ENCODE assay signal across 21 cellular contexts in genomic region chr1:24409535-24409934, GRCh38. TPM values are rescaled to one million over a fixed set of nuclear protein-coding genes. Genes with fewer than 3 reads are reported as not detected.
DNase-seq lines count a peak whose midpoint lies in the region; ATAC-seq, FAIRE-seq and TF ChIP-seq lines count a peak whose summit lies in the region.
"Had no signal": no experiment of that assay in that cellular context is flagged by ENCODE, and none has a peak within 500 bp of the region (broad histone marks: within the 10 kb centered on the region; RNA-seq: fewer than 3 reads in every experiment).

No MANE protein-coding gene starts in this region.

- FAIRE-seq in GM12891 (lab: Jason Lieb, UNC) = no peak
- FAIRE-seq: GM18507 had no signal

- H3K27ac ChIP-seq in HCT116 (ENCODE audit: low read depth, low read length) = no peak overlapping the region
- peak overlapping the region in 1 of 2 experiments; percentile 68; a peak in 2 of 4 replicates for H3K27ac ChIP-seq in SK-N-SH (ENCODE audit: low read depth in 2 of 2, low read length in 1 of 2)
- no peak overlapping the region for H3K27ac ChIP-seq in heart left ventricle
- H3K27ac ChIP-seq: hepatocyte, spleen had no signal

- H3K4me2 ChIP-seq in HCT116 (ENCODE audit: low read length) (peak overlapping the region; percentile 40), SK-N-SH (peak overlapping the region; percentile 6)
- H3K4me2 ChIP-seq: hepatocyte had no signal

- H3K9me2 ChIP-seq in HCT116 (ENCODE audit: insufficient read depth) (no peaks in the 10 kb centered on the region), SK-N-SH (no peaks in the 10 kb centered on the region)

- no TSS peak for BruUV-seq in HCT116 (replicated peaks; lab: Mats Ljungman, UMichigan)

- TF ChIP-seq CTCF in HCT116 (IDR thresholded peaks at IDR 0.05 in 2 of 3, conservative IDR thresholded peaks at IDR 0.05 in 1 of 3; ENCODE audit: borderline replicate concordance in 1 of 3, insufficient read depth in 1 of 3, low read depth in 2 of 3, low read length in 2 of 3) = no peak
- TF ChIP-seq CTCF in SK-N-SH (IDR thresholded peaks at IDR 0.05) = no peak
- no peak for TF ChIP-seq CTCF in heart left ventricle (IDR thresholded peaks at IDR 0.05)

- no peaks in the 10 kb centered on the region for H4K20me1 ChIP-seq in HCT116 (ENCODE audit: insufficient read depth)
- no peaks in the 10 kb centered on the region for H4K20me1 ChIP-seq in SK-N-SH (ENCODE audit: insufficient read depth)

- CTCF ChIA-PET in HCT116 (lab: Charles Lee) (interaction anchor here (1.1 to 2.4 kb wide), 4 partner anchors 18 to 259 kb away, joined by 4 to 20 read pairs (median 5); no protein-coding TSS in a partner anchor), SK-N-SH (lab: Yijun Ruan, JAX) (interaction anchor here (0.9 to 5.6 kb wide), 4 partner anchors 8 to 178 kb away, joined by 3 to 39 read pairs (median 5); no protein-coding TSS in a partner anchor)

- H3F3A ChIP-seq in SK-N-SH (replicated peaks; ENCODE audit: insufficient read depth) = peaks cover 15% of the 10 kb centered on the region

- no peak for TF ChIP-seq RAD21 in HCT116 (IDR thresholded peaks at IDR 0.05; ENCODE audit: low read depth)
- TF ChIP-seq RAD21 in SK-N-SH (IDR thresholded peaks at IDR 0.05; ENCODE audit: low read length) = no peak

- POLR2A ChIA-PET in HCT116 (lab: Charles Lee) = no interaction called here
- POLR2A ChIA-PET in SK-N-SH (lab: Yijun Ruan, JAX) = no interaction called here

- H3K27me3 ChIP-seq in HCT116 (ENCODE audit: insufficient read depth, low read length) (no peaks in the 10 kb centered on the region), SK-N-SH (ENCODE audit: insufficient read depth) (no peaks in the 10 kb centered on the region), heart left ventricle (no peaks in the 10 kb centered on the region)
- H3K27me3 ChIP-seq: hepatocyte, spleen had no signal

- H3K79me2 ChIP-seq in HCT116 (ENCODE audit: insufficient read depth, low read length) (no peaks in the 10 kb centered on the region), SK-N-SH (ENCODE audit: insufficient read depth) (peaks cover 35% of the 10 kb centered on the region)
- H3K79me2 ChIP-seq: hepatocyte had no signal

- H3K4me1 ChIP-seq in HCT116 (ENCODE audit: control insufficient read depth in 1 of 2, insufficient read depth in 2 of 2, low read length in 2 of 2) = peaks cover 13 to 48% of the 10 kb centered on the region in 2 experiments
- peaks cover 5 to 13% of the 10 kb centered on the region in 2 experiments; a peak in 3 of 4 replicates for H3K4me1 ChIP-seq in SK-N-SH (ENCODE audit: control insufficient read depth in 1 of 2, insufficient read depth in 2 of 2, low read depth in 1 of 2, low read length in 1 of 2)
- H3K4me1 ChIP-seq in heart left ventricle = peaks cover 0 to 12% (median 8%) of the 10 kb centered on the region in 12 donors

- H3K9me3 ChIP-seq in HCT116 (ENCODE audit: control insufficient read depth in 1 of 2, insufficient read depth in 1 of 2, low read depth in 1 of 2, low read length in 2 of 2) = no peaks in the 10 kb centered on the region
- H3K9me3 ChIP-seq in SK-N-SH = peaks cover 9% of the 10 kb centered on the region; the same call in 1 of the 2 replicates
- peaks cover 0 to 12% (median 0%) of the 10 kb centered on the region in 12 donors for H3K9me3 ChIP-seq in heart left ventricle

- no peak overlapping the region for H2AFZ ChIP-seq in HCT116 (ENCODE audit: low read depth, low read length, poor library complexity, severe bottlenecking)
- peak overlapping the region; percentile 54; the same call in 1 of the 2 replicates for H2AFZ ChIP-seq in SK-N-SH (ENCODE audit: low read depth)
- H2AFZ ChIP-seq: hepatocyte had no signal

- no peak overlapping the region for H3K4me3 ChIP-seq in HCT116 (replicated peaks in 1 of 2; ENCODE audit: low read depth in 1 of 2, low read length in 2 of 2)
- no peak overlapping the region for H3K4me3 ChIP-seq in SK-N-SH (ENCODE audit: low read depth in 2 of 2, low read length in 1 of 2)
- no peak overlapping the region for H3K4me3 ChIP-seq in heart left ventricle
- H3K4me3 ChIP-seq: hepatocyte, spleen had no signal

- TF ChIP-seq EP300 in SK-N-SH (IDR thresholded peaks at IDR 0.05; ENCODE audit: borderline replicate concordance in 1 of 2, low read depth in 1 of 2, low read length in 1 of 2) = 0 out of 4 replicates have a peak, but pooled peaks of 1 of the 2 experiments have one; percentile 33

- H3K9ac ChIP-seq in HCT116 (ENCODE audit: low read length) (no peak overlapping the region), SK-N-SH (peak overlapping the region; percentile 21; the same call in 1 of the 2 replicates)

- intact Hi-C loops in HCT116 (cut with micrococcal nuclease) = no loop called here
- intact Hi-C loops in heart left ventricle (cut with DNase I) = no loop called here

- ATAC-seq in HCT116 (no peak), esophagus mucosa (peak; percentile 74), HG03045 (IDR thresholded peaks at IDR 0.05; ENCODE audit: unreplicated experiment) (no peak), heart left ventricle (no peak)
- ATAC-seq: activated T-cell treated with anti-CD3 and anti-CD28 coated beads, Interleukin-2, amount 50 U/mL, for 72 hours; left ventricle myocardium superior; Panc1; T-helper 17 cell had no signal

- WGBS in SK-N-SH (ENCODE audit: low lambda C conversion rate) = 6% methylated on average over 3 of the region's 3 CpGs
- 84 to 87% (median 85%) methylated on average over 3 of the region's 3 CpGs for WGBS in heart left ventricle, 4 donors

- H3K36me3 ChIP-seq in HCT116 (ENCODE audit: control insufficient read depth in 1 of 2, insufficient read depth in 2 of 2, low read length in 2 of 2) (no peaks in the 10 kb centered on the region), SK-N-SH (replicated peaks in 1 of 2; ENCODE audit: control insufficient read depth in 1 of 2, insufficient read depth in 2 of 2, low read length in 1 of 2) (peaks cover 0 to 6% of the 10 kb centered on the region in 2 experiments), heart left ventricle (no peaks in the 10 kb centered on the region)
- H3K36me3 ChIP-seq: spleen had no signal

- DNase-seq in HCT116 (ENCODE audit: low read depth, low spot score) (no peak), SK-N-SH (no peak), renal cortical epithelial cell (ENCODE audit: low read depth) (peak; percentile 83), GM12891 (ENCODE audit: insufficient read length, low spot score) (no peak), heart left ventricle (no peak), NCI-H510A (lab: John Stamatoyannopoulos, UW) (no peak)
- DNase-seq: activated CD4-positive, alpha-beta T cell treated with anti-CD3 and anti-CD28 coated beads for 48 hours; activated T-cell treated with anti-CD3 and anti-CD28 coated beads, Interleukin-2, amount 50 U/mL, for 72 hours; anterior cingulate cortex; CD8-positive, alpha-beta memory T cell; effector CD8-positive, alpha-beta T cell; GF-D8; left ventricle myocardium superior; NCI-H1417; spleen; T-helper 17 cell had no signal

- TF ChIP-seq POLR2A in HCT116 (IDR thresholded peaks at IDR 0.05; ENCODE audit: borderline replicate concordance, extremely low read depth, insufficient read depth, insufficient read length) (no peak), GM12891 (IDR thresholded peaks at IDR 0.05; ENCODE audit: low read depth, low read length) (no peak), heart left ventricle (IDR thresholded peaks at IDR 0.05) (no peak)

- RAD21 ChIA-PET in HCT116 (lab: Charles Lee; ENCODE audit: low non-redundant PET in 1 of 2, low total read pairs in 2 of 2, uncharacterized antibody in 2 of 2, unreplicated experiment in 2 of 2) = no interaction called here

TF ChIP-seq in HCT116, 20 proteins besides CTCF, POLR2A, EP300 and RAD21 (continues in another document):
- TF ChIP-seq MAX (IDR thresholded peaks at IDR 0.05) (no peak; the same call in 1 of the 2 replicates), ZFX (IDR thresholded peaks at IDR 0.05) (no peak)

TF ChIP-seq in SK-N-SH, 30 proteins besides CTCF, POLR2A, EP300 and RAD21 (continues in another document):
- peak; percentile 68 for TF ChIP-seq JUND (IDR thresholded peaks at IDR 0.05)
- TF ChIP-seq TEAD4 (IDR thresholded peaks at IDR 0.05; ENCODE audit: borderline replicate concordance, insufficient read depth) = 0 out of 2 replicates have a peak, but pooled peaks have one; percentile 31
- TF ChIP-seq MAX (IDR thresholded peaks at IDR 0.05; ENCODE audit: low read depth) = peak; percentile 49; the same call in 1 of the 2 replicates
- peak; percentile 74; the same call in 1 of the 2 replicates for TF ChIP-seq FOSL2 (IDR thresholded peaks at IDR 0.05; ENCODE audit: borderline replicate concordance, low read depth)

TF ChIP-seq in GM12891, 5 proteins besides CTCF, POLR2A, EP300 and RAD21:
- TF ChIP-seq POLR2AphosphoS5 (IDR thresholded peaks at IDR 0.05; ENCODE audit: low read depth, low read length) (no peak), TAF1 (IDR thresholded peaks at IDR 0.05; ENCODE audit: low read depth, low read length) (no peak), PAX5 (IDR thresholded peaks at IDR 0.05; ENCODE audit: insufficient read depth, low read length, severe bottlenecking) (no peak), POU2F2 (IDR thresholded peaks at IDR 0.05; ENCODE audit: low read depth, low read length) (no peak), SPI1 (IDR thresholded peaks at IDR 0.05; ENCODE audit: low read depth, low read length) (no peak)
TF ChIP-seq in GM12891: peak in this region for 0.

RNA-seq across cellular contexts. Expression of gene STPG1, which starts 4.0 kb away (rescaled TPM):
- 13.4 TPM for total RNA-seq in HCT116 (2021; ENCODE audit: unreplicated experiment)
- 8.2 and 10.3 TPM in 2 replicates for polyA plus RNA-seq in HCT116 (2012)
- polyA plus RNA-seq in SK-N-SH (2012; rRNA removed) = 8.6 and 8.7 TPM in 2 replicates
- 6.7 and 8.0 TPM in 2 replicates for polyA plus RNA-seq in SK-N-SH (2012; cell fraction: cytosol; rRNA removed)
- 8.3 and 8.9 TPM in 2 replicates for polyA plus RNA-seq in SK-N-SH (2012; cell fraction: nucleus; rRNA removed)
- 8.0 TPM for total RNA-seq in esophagus mucosa
- total RNA-seq in renal cortical epithelial cell = 3.6 and 9.9 TPM in 2 replicates
- polyA plus RNA-seq in GM12891 (2012; ENCODE audit: low read depth, missing spikeins) = 2.3 TPM
- 1 to 10 TPM; 3.8 to 6.9 (median 4.8) TPM for total RNA-seq in heart left ventricle
- 1 to 10 TPM; 4.5 to 5.2 TPM for polyA plus RNA-seq in heart left ventricle

RNA-seq across cellular contexts. Expression of gene NIPAL3, which starts 6.1 kb away (rescaled TPM):
- total RNA-seq in HCT116 (2021; ENCODE audit: unreplicated experiment) (16.6 TPM), esophagus mucosa (21.3 TPM), renal cortical epithelial cell (60.4 and 95.8 TPM in 2 replicates), heart left ventricle (10 to 100 TPM; 24.7 to 48.3 (median 29.7) TPM)
- 16.1 and 18.9 TPM in 2 replicates for polyA plus RNA-seq in HCT116 (2012)
- polyA plus RNA-seq in SK-N-SH (2012; rRNA removed) (20.3 and 28.6 TPM in 2 replicates), heart left ventricle (10 to 100 TPM in 1 of 2 donors, 1 to 10 TPM in 1; 9.8 to 15.9 TPM)
- polyA plus RNA-seq in SK-N-SH (2012; cell fraction: cytosol; rRNA removed) = 17.2 and 24.0 TPM in 2 replicates
- 17.4 and 17.9 TPM in 2 replicates for polyA plus RNA-seq in SK-N-SH (2012; cell fraction: nucleus; rRNA removed)
- 7.1 TPM for polyA plus RNA-seq in GM12891 (2012; ENCODE audit: low read depth, missing spikeins)

Comparison
In these comparisons a context has a peak if more than half of its experiments do, and no peak if none do; other contexts are left out.
1. Of the 11 proteins assayed by ChIP-seq in both SK-N-SH and HCT116: peak only in SK-N-SH: JUND and MAX; only in HCT116: none; in both: POLR2AphosphoS5; in neither: 8.